Comparison of ENCODE assay signal across 1 cellular context in genomic region chr22:39469681-39470461, GRCh38.
TF ChIP-seq lines count a peak whose summit lies in the region.

No MANE protein-coding gene starts in this region.

TF ChIP-seq in HepG2, 621 proteins besides CTCF, POLR2A, EP300 and RAD21 (continued from another document and continues in another):
- TF ChIP-seq, protein P1, sequence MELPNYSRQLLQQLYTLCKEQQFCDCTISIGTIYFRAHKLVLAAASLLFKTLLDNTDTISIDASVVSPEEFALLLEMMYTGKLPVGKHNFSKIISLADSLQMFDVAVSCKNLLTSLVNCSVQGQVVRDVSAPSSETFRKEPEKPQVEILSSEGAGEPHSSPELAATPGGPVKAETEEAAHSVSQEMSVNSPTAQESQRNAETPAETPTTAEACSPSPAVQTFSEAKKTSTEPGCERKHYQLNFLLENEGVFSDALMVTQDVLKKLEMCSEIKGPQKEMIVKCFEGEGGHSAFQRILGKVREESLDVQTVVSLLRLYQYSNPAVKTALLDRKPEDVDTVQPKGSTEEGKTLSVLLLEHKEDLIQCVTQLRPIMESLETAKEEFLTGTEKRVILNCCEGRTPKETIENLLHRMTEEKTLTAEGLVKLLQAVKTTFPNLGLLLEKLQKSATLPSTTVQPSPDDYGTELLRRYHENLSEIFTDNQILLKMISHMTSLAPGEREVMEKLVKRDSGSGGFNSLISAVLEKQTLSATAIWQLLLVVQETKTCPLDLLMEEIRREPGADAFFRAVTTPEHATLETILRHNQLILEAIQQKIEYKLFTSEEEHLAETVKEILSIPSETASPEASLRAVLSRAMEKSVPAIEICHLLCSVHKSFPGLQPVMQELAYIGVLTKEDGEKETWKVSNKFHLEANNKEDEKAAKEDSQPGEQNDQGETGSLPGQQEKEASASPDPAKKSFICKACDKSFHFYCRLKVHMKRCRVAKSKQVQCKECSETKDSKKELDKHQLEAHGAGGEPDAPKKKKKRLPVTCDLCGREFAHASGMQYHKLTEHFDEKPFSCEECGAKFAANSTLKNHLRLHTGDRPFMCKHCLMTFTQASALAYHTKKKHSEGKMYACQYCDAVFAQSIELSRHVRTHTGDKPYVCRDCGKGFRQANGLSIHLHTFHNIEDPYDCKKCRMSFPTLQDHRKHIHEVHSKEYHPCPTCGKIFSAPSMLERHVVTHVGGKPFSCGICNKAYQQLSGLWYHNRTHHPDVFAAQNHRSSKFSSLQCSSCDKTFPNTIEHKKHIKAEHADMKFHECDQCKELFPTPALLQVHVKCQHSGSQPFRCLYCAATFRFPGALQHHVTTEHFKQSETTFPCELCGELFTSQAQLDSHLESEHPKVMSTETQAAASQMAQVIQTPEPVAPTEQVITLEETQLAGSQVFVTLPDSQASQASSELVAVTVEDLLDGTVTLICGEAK (IDR thresholded peaks at IDR 0.05) = no peak
- TF ChIP-seq, protein P1 (CRISPR knock-in tag; IDR thresholded peaks at IDR 0.05) = 0 out of 2 replicates have a peak, but pooled peaks have one; percentile 5
- TF ChIP-seq YEATS4 (CRISPR knock-in tag; IDR thresholded peaks at IDR 0.05; ENCODE audit: borderline replicate concordance) (peak; percentile 17; the same call in 1 of the 2 replicates), ZSCAN22 (CRISPR knock-in tag; IDR thresholded peaks at IDR 0.05) (no peak), MXD3 (CRISPR knock-in tag; IDR thresholded peaks at IDR 0.05) (no peak), NAIF1 (CRISPR knock-in tag; IDR thresholded peaks at IDR 0.05; ENCODE audit: borderline replicate concordance) (no peak), ETV6 (CRISPR knock-in tag; conservative IDR thresholded peaks at IDR 0.05) (no peak), PHB2 (IDR thresholded peaks at IDR 0.05; ENCODE audit: partially characterized antibody) (no peak), NCOA2 (CRISPR knock-in tag; IDR thresholded peaks at IDR 0.05) (peak; percentile 60; the same call in 1 of the 2 replicates), NR2F1 (CRISPR knock-in tag; IDR thresholded peaks at IDR 0.05) (no peak), ZNF383 (CRISPR knock-in tag; IDR thresholded peaks at IDR 0.05; ENCODE audit: borderline replicate concordance) (no peak), HCFC1 (IDR thresholded peaks at IDR 0.05; ENCODE audit: low read depth, low read length) (no peak), ZNF207 (IDR thresholded peaks at IDR 0.05; ENCODE audit: borderline replicate concordance) (no peak), ZNF33B (CRISPR knock-in tag; IDR thresholded peaks at IDR 0.05) (no peak), ZNF335 (CRISPR knock-in tag; IDR thresholded peaks at IDR 0.05) (no peak), GTF2F1 (IDR thresholded peaks at IDR 0.05; ENCODE audit: low read length) (no peak), TCF7L2 (IDR thresholded peaks at IDR 0.05; ENCODE audit: low read depth, low read length) (no peak), ZNF790 (CRISPR knock-in tag; IDR thresholded peaks at IDR 0.05; ENCODE audit: borderline replicate concordance) (0 out of 2 replicates have a peak, but pooled peaks have one; percentile 33), ZNF746 (CRISPR knock-in tag; IDR thresholded peaks at IDR 0.05) (0 out of 2 replicates have a peak, but pooled peaks have one; percentile 30), KLF15 (CRISPR knock-in tag; IDR thresholded peaks at IDR 0.05; ENCODE audit: borderline replicate concordance) (no peak), NFKBIZ (CRISPR knock-in tag; IDR thresholded peaks at IDR 0.05) (peak; percentile 25; the same call in 1 of the 2 replicates), NR2F6 (IDR thresholded peaks at IDR 0.05) (peak; percentile 67), NR2F6 (CRISPR knock-in tag; IDR thresholded peaks at IDR 0.05) (peak; percentile 80), ZBTB8A (CRISPR knock-in tag; IDR thresholded peaks at IDR 0.05; ENCODE audit: borderline replicate concordance, low read depth) (no peak), PHF21A (CRISPR knock-in tag; IDR thresholded peaks at IDR 0.05) (peak; percentile 75; the same call in 1 of the 2 replicates)
- TF ChIP-seq, protein P2, sequence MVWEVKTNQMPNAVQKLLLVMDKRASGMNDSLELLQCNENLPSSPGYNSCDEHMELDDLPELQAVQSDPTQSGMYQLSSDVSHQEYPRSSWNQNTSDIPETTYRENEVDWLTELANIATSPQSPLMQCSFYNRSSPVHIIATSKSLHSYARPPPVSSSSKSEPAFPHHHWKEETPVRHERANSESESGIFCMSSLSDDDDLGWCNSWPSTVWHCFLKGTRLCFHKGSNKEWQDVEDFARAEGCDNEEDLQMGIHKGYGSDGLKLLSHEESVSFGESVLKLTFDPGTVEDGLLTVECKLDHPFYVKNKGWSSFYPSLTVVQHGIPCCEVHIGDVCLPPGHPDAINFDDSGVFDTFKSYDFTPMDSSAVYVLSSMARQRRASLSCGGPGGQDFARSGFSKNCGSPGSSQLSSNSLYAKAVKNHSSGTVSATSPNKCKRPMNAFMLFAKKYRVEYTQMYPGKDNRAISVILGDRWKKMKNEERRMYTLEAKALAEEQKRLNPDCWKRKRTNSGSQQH (CRISPR knock-in tag; IDR thresholded peaks at IDR 0.05; ENCODE audit: low read depth) = no peak
- TF ChIP-seq, protein P3, sequence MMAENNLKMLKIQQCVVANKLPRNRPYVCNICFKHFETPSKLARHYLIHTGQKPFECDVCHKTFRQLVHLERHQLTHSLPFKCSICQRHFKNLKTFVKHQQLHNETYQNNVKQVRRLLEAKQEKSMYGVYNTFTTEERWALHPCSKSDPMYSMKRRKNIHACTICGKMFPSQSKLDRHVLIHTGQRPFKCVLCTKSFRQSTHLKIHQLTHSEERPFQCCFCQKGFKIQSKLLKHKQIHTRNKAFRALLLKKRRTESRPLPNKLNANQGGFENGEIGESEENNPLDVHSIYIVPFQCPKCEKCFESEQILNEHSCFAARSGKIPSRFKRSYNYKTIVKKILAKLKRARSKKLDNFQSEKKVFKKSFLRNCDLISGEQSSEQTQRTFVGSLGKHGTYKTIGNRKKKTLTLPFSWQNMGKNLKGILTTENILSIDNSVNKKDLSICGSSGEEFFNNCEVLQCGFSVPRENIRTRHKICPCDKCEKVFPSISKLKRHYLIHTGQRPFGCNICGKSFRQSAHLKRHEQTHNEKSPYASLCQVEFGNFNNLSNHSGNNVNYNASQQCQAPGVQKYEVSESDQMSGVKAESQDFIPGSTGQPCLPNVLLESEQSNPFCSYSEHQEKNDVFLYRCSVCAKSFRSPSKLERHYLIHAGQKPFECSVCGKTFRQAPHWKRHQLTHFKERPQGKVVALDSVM (CRISPR knock-in tag; IDR thresholded peaks at IDR 0.05) = no peak
- TF ChIP-seq, protein P4, sequence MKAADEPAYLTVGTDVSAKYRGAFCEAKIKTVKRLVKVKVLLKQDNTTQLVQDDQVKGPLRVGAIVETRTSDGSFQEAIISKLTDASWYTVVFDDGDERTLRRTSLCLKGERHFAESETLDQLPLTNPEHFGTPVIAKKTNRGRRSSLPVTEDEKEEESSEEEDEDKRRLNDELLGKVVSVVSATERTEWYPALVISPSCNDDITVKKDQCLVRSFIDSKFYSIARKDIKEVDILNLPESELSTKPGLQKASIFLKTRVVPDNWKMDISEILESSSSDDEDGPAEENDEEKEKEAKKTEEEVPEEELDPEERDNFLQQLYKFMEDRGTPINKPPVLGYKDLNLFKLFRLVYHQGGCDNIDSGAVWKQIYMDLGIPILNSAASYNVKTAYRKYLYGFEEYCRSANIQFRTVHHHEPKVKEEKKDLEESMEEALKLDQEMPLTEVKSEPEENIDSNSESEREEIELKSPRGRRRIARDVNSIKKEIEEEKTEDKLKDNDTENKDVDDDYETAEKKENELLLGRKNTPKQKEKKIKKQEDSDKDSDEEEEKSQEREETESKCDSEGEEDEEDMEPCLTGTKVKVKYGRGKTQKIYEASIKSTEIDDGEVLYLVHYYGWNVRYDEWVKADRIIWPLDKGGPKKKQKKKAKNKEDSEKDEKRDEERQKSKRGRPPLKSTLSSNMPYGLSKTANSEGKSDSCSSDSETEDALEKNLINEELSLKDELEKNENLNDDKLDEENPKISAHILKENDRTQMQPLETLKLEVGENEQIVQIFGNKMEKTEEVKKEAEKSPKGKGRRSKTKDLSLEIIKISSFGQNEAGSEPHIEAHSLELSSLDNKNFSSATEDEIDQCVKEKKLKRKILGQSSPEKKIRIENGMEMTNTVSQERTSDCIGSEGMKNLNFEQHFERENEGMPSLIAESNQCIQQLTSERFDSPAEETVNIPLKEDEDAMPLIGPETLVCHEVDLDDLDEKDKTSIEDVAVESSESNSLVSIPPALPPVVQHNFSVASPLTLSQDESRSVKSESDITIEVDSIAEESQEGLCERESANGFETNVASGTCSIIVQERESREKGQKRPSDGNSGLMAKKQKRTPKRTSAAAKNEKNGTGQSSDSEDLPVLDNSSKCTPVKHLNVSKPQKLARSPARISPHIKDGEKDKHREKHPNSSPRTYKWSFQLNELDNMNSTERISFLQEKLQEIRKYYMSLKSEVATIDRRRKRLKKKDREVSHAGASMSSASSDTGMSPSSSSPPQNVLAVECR (CRISPR knock-in tag; IDR thresholded peaks at IDR 0.05; ENCODE audit: borderline replicate concordance) = peak; percentile 74; the same call in 1 of the 2 replicates
- TF ChIP-seq, protein P5, sequence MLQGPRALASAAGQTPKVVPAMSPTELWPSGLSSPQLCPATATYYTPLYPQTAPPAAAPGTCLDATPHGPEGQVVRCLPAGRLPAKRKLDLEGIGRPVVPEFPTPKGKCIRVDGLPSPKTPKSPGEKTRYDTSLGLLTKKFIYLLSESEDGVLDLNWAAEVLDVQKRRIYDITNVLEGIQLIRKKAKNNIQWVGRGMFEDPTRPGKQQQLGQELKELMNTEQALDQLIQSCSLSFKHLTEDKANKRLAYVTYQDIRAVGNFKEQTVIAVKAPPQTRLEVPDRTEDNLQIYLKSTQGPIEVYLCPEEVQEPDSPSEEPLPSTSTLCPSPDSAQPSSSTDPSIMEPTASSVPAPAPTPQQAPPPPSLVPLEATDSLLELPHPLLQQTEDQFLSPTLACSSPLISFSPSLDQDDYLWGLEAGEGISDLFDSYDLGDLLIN (CRISPR knock-in tag; IDR thresholded peaks at IDR 0.05; ENCODE audit: borderline replicate concordance) = no peak
